Comparison of ENCODE assay signal across 23 cellular contexts in the genomic region with DNA sequence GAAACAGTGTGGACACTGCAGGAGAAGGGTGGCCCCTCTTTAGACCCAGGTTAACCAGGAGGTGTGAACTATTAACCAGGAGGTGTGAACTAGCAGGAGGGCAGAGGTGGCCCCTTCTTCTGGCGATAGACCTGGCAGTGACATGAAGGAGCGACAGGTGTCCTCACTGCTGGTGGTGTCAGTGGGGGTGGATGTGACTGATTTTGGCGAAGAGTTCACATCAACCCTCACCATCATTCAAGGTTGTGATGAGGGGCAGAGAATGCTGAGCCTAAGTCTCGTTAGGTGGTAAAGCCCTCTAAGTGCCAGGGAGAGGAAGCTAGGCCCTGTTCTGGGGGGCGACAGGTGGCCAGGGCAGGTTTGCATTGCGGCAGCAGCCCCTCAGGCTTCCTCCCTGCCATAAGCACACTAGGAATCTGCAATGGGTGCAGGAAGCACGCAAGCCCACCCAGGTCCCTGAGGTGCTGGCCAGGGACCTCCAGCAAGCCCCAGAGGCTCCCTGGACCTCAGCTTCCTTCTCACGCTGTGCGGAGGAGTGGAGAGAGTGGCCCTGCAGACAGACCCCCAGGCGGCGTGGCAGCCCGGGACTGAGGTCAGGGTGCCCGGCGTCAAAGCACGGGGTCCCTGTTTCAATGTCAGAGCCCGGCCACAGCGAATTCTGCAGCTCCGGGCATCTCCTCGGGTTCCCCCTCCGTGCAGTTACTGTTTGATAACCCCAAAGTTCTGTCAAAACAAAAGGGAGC. TPM values are rescaled to one million over a fixed set of nuclear protein-coding genes. Genes with fewer than 3 reads are reported as not detected.
DNase-seq lines count a peak whose midpoint lies in the region; ATAC-seq and TF ChIP-seq lines count a peak whose summit lies in the region.
"Had no signal": no experiment of that assay in that cellular context is flagged by ENCODE, and none has a peak within 500 bp of the region (broad histone marks: within the 10 kb centered on the region; RNA-seq: fewer than 3 reads in every experiment).

No MANE protein-coding gene starts in this region.

- H3K9me3 ChIP-seq in SK-N-SH (no peaks in the 10 kb centered on the region), osteoblast (ENCODE audit: low read depth, low read length) (no peaks in the 10 kb centered on the region)
- H3K9me3 ChIP-seq: mucosa of descending colon had no signal

- H2AFZ ChIP-seq in SK-N-SH (ENCODE audit: low read depth) (no peak overlapping the region), osteoblast (ENCODE audit: low read length) (no peak overlapping the region)

- H3K79me2 ChIP-seq in SK-N-SH (ENCODE audit: insufficient read depth) (no peaks in the 10 kb centered on the region; the same call in 1 of the 2 replicates), osteoblast (ENCODE audit: insufficient read depth, low read length) (no peaks in the 10 kb centered on the region)

- H3K27ac ChIP-seq in SK-N-SH (ENCODE audit: low read depth in 2 of 2, low read length in 1 of 2) (no peak overlapping the region), osteoblast (ENCODE audit: low read depth, low read length) (no peak overlapping the region)
- H3K27ac ChIP-seq: 22Rv1, cardiac muscle cell had no signal

- H3K27me3 ChIP-seq in SK-N-SH (ENCODE audit: insufficient read depth) (no peaks in the 10 kb centered on the region), osteoblast (ENCODE audit: insufficient read depth, low read length) (no peaks in the 10 kb centered on the region)
- H3K27me3 ChIP-seq: cardiac muscle cell had no signal

- POLR2A ChIA-PET in SK-N-SH (lab: Yijun Ruan, JAX) = no interaction called here

- TF ChIP-seq CTCF in SK-N-SH (IDR thresholded peaks at IDR 0.05) = no peak
- no peak for TF ChIP-seq CTCF in osteoblast (IDR thresholded peaks at IDR 0.05; ENCODE audit: extremely low read depth, low read depth, low read length)

- H3F3A ChIP-seq in SK-N-SH (replicated peaks; ENCODE audit: insufficient read depth) = no peaks in the 10 kb centered on the region

- ATAC-seq in SK-N-SH treated with all-trans-retinoic acid at 6 μM for 48 hours (no peak), HG02763 (IDR thresholded peaks at IDR 0.05; ENCODE audit: unreplicated experiment) (no peak)
- ATAC-seq: left colon, mucosa of descending colon had no signal

- H3K4me2 ChIP-seq in SK-N-SH (no peak overlapping the region), osteoblast (ENCODE audit: insufficient read depth, low read length) (no peak overlapping the region)

- no peaks in the 10 kb centered on the region for H3K9me2 ChIP-seq in SK-N-SH

- H3K4me3 ChIP-seq in SK-N-SH (ENCODE audit: low read depth in 2 of 2, low read length in 1 of 2) (no peak overlapping the region), osteoblast (ENCODE audit: insufficient read depth, low read length) (no peak overlapping the region)
- H3K4me3 ChIP-seq: cardiac muscle cell, mucosa of descending colon had no signal

- H3K4me1 ChIP-seq in SK-N-SH (ENCODE audit: control insufficient read depth in 1 of 2, insufficient read depth in 2 of 2, low read depth in 1 of 2, low read length in 1 of 2) = peaks cover 0 to 3% of the 10 kb centered on the region in 2 experiments; a peak in 1 of 4 replicates
- H3K4me1 ChIP-seq in osteoblast (ENCODE audit: insufficient read depth, low read length) = no peaks in the 10 kb centered on the region

- no peak overlapping the region for H3K9ac ChIP-seq in SK-N-SH

- no peak for TF ChIP-seq EP300 in SK-N-SH (IDR thresholded peaks at IDR 0.05; ENCODE audit: borderline replicate concordance in 1 of 2, low read depth in 1 of 2, low read length in 1 of 2)

- H4K20me1 ChIP-seq in SK-N-SH (ENCODE audit: insufficient read depth) (no peaks in the 10 kb centered on the region), osteoblast (ENCODE audit: insufficient read depth, low read length) (peaks cover 2% of the 10 kb centered on the region)

- H3K36me3 ChIP-seq in SK-N-SH (replicated peaks in 1 of 2; ENCODE audit: control insufficient read depth in 1 of 2, insufficient read depth in 2 of 2, low read length in 1 of 2) (peaks cover 5 to 6% of the 10 kb centered on the region in 2 experiments), osteoblast (ENCODE audit: insufficient read depth, low read length) (peaks cover 33% of the 10 kb centered on the region)

- CTCF ChIA-PET in SK-N-SH (lab: Yijun Ruan, JAX) = no interaction called here

- TF ChIP-seq RAD21 in SK-N-SH (IDR thresholded peaks at IDR 0.05; ENCODE audit: low read length) = no peak

- DNase-seq in SK-N-SH = peak; percentile 14
- peak; percentile 2 for DNase-seq in stimulated activated CD4-positive, alpha-beta T cell treated with anti-CD3 and anti-CD28 coated beads, Interleukin-4, amount 100 ng/mL, for 24 hours
- no peak for DNase-seq in stimulated activated CD4-positive, alpha-beta T cell treated with anti-CD3 and anti-CD28 coated beads, Interleukin-4, amount 100 ng/mL, for 4 hours
- DNase-seq in osteoblast (ENCODE audit: insufficient read length, low spot score, missing footprints) = peak; percentile 56
- DNase-seq in ureter (ENCODE audit: low spot score) = peak; percentile 17
- no peak for DNase-seq in NCI-H2029 (lab: John Stamatoyannopoulos, UW)
- DNase-seq: activated naive CD4-positive, alpha-beta T cell; AML-193; dermis blood vessel endothelial cell; DMS79; HCEC 1CT; KG1; mucosa of descending colon; NCI-H1694 treated with DMSO at 0.1 percent for 48 hours; NCI-H2227 treated with DMSO at 0.1 percent for 48 hours; SHP77; stimulated activated CD4-positive, alpha-beta T cell treated with anti-CD3 and anti-CD28 coated beads, Interleukin-4, amount 100 ng/mL, for 1 hour; trophoblast cell had no signal

- WGBS in SK-N-SH (ENCODE audit: low lambda C conversion rate) = 84% methylated on average over 16 of the region's 20 CpGs

TF ChIP-seq in SK-N-SH, 30 proteins besides CTCF, POLR2A, EP300 and RAD21 (continues in another document):
- TF ChIP-seq, protein P1, sequence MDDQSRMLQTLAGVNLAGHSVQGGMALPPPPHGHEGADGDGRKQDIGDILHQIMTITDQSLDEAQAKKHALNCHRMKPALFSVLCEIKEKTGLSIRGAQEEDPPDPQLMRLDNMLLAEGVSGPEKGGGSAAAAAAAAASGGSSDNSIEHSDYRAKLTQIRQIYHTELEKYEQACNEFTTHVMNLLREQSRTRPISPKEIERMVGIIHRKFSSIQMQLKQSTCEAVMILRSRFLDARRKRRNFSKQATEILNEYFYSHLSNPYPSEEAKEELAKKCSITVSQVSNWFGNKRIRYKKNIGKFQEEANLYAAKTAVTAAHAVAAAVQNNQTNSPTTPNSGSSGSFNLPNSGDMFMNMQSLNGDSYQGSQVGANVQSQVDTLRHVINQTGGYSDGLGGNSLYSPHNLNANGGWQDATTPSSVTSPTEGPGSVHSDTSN (IDR thresholded peaks at IDR 0.05) = no peak
- no peak for TF ChIP-seq FOSL2 (IDR thresholded peaks at IDR 0.05; ENCODE audit: borderline replicate concordance, low read depth)
- no peak for TF ChIP-seq CHD2 (IDR thresholded peaks at IDR 0.05; ENCODE audit: low read length, partially characterized antibody)
- TF ChIP-seq RFX5 (IDR thresholded peaks at IDR 0.05; ENCODE audit: low read length) = no peak
- TF ChIP-seq NFIC (IDR thresholded peaks at IDR 0.05; ENCODE audit: borderline replicate concordance) = no peak
- TF ChIP-seq, protein P2, sequence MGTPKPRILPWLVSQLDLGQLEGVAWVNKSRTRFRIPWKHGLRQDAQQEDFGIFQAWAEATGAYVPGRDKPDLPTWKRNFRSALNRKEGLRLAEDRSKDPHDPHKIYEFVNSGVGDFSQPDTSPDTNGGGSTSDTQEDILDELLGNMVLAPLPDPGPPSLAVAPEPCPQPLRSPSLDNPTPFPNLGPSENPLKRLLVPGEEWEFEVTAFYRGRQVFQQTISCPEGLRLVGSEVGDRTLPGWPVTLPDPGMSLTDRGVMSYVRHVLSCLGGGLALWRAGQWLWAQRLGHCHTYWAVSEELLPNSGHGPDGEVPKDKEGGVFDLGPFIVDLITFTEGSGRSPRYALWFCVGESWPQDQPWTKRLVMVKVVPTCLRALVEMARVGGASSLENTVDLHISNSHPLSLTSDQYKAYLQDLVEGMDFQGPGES (IDR thresholded peaks at IDR 0.05; ENCODE audit: low read depth, low read length) = no peak
- no peak for TF ChIP-seq MEF2A (IDR thresholded peaks at IDR 0.05; ENCODE audit: borderline replicate concordance, low read depth)

TF ChIP-seq in SK-N-SH treated with all-trans-retinoic acid at 6 μM for 48 hours, 23 proteins besides CTCF, POLR2A, EP300 and RAD21 (continues in another document):
- TF ChIP-seq ZFP30 (CRISPR knock-in tag; IDR thresholded peaks at IDR 0.05) (no peak), ISL1 (CRISPR knock-in tag; IDR thresholded peaks at IDR 0.05) (no peak), ZNF565 (CRISPR knock-in tag; conservative IDR thresholded peaks at IDR 0.05; ENCODE audit: low read depth) (no peak), TCF4 (CRISPR knock-in tag; IDR thresholded peaks at IDR 0.05; ENCODE audit: borderline replicate concordance) (no peak), ESRRG (CRISPR knock-in tag; IDR thresholded peaks at IDR 0.05) (no peak), ZFP3 (CRISPR knock-in tag; IDR thresholded peaks at IDR 0.05) (no peak)

RNA-seq across cellular contexts. Expression of a gene that starts 13.7 kb away (rescaled TPM):
- polyA plus RNA-seq in SK-N-SH (2012; rRNA removed) = 2.3 and 2.8 TPM in 2 replicates
- 0.15 and 0.31 TPM in 2 replicates for polyA plus RNA-seq in SK-N-SH (2012; cell fraction: cytosol; rRNA removed)
- polyA plus RNA-seq in SK-N-SH (2012; cell fraction: nucleus; rRNA removed) = 26.7 and 39.7 TPM in 2 replicates
- total RNA-seq in osteoblast (26.8 and 29.7 TPM in 2 replicates), ureter (50.4 TPM)

RNA-seq across cellular contexts. Expression of a gene that starts 55.2 kb away (rescaled TPM):
- polyA plus RNA-seq in SK-N-SH (2012; rRNA removed) = 63.8 and 90.9 TPM in 2 replicates
- 54.0 and 56.0 TPM in 2 replicates for polyA plus RNA-seq in SK-N-SH (2012; cell fraction: cytosol; rRNA removed)
- 199 and 277 TPM in 2 replicates for polyA plus RNA-seq in SK-N-SH (2012; cell fraction: nucleus; rRNA removed)
- total RNA-seq in osteoblast = 24.2 and 28.6 TPM in 2 replicates
- total RNA-seq in ureter = 84.4 TPM

Comparison
In these comparisons a context has a peak if more than half of its experiments do, and no peak if none do; other contexts are left out.
1. DNase-seq: peak in SK-N-SH (single experiment), stimulated activated CD4-positive, alpha-beta T cell treated with anti-CD3 and anti-CD28 coated beads, Interleukin-4, amount 100 ng/mL, for 24 hours (single experiment), osteoblast (single experiment) and ureter (single experiment); none in stimulated activated CD4-positive, alpha-beta T cell treated with anti-CD3 and anti-CD28 coated beads, Interleukin-4, amount 100 ng/mL, for 4 hours (0 of 2) and NCI-H2029 (single experiment).